21 cellular contexts compared by ENCODE assay signal in the genomic region with DNA sequence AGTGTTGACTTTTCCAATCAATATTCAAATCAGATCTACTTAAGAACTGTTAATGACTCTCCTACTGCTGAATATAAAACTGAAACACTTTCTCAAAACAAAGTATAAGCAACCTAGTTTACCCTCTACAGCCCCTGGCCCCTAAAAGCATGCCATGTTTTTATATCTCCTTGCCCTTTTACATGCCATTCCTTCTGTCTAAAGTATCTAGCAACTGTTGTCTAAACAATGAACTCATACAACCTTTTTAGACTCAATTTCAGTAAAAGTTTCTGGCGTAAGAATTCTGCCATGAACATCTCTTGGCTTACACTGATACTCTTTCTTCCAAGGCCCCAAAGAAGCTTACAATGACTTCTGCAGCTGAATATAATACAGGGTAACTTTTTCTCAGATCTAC. TPM values are rescaled to one million over a fixed set of nuclear protein-coding genes. Genes with fewer than 3 reads are reported as not detected.
DNase-seq lines count a peak whose midpoint lies in the region; ATAC-seq and TF ChIP-seq lines count a peak whose summit lies in the region.
"Had no signal": no experiment of that assay in that cellular context is flagged by ENCODE, and none has a peak within 500 bp of the region (broad histone marks: within the 10 kb centered on the region; RNA-seq: fewer than 3 reads in every experiment).

No MANE protein-coding gene starts in this region.

- H3K36me3 Mint-ChIP-seq in activated naive CD4-positive, alpha-beta T cell treated with anti-CD3 and anti-CD28 coated beads, Interleukin-2, amount 50 U/mL, for 24 hours: peaks cover 28% of the 10 kb centered on the region
- H3K36me3 Mint-ChIP-seq in HFFc6 (ENCODE audit: low read depth) (peaks cover 37% of the 10 kb centered on the region), endodermal cell (ENCODE audit: low read depth) (peaks cover 54% of the 10 kb centered on the region), progenitor cell of endocrine pancreas (ENCODE audit: insufficient read depth) (peaks cover 28% of the 10 kb centered on the region)
- peaks cover 37% of the 10 kb centered on the region for H3K36me3 Mint-ChIP-seq in activated T-helper 1 cell treated with anti-CD3 and anti-CD28 coated beads, Interleukin-12 subunit alpha, Interleukin-12 subunit beta, Interleukin-2, Interleukin-4 antibody, amounts not matched to agents 30 ng/mL and 10 ng/mL and 1 ng/mL, durations not matched to agents 14 hours and 24 hours and 36 hours (ENCODE audit: low read depth)

- H3K4me1 ChIP-seq in endodermal cell (ENCODE audit: control insufficient read depth, insufficient read depth, low read length): no peaks in the 10 kb centered on the region

- intact Hi-C loops in activated T-helper 1 cell treated with anti-CD3 and anti-CD28 coated beads, Interleukin-12 subunit alpha, Interleukin-12 subunit beta, Interleukin-2, Interleukin-4 antibody, amounts not matched to agents 30 ng/mL and 10 ng/mL and 1 ng/mL, durations not matched to agents 14 hours and 24 hours and 36 hours (cut with micrococcal nuclease): no loop called here

- no peak overlapping the region for H3K9ac ChIP-seq in endodermal cell (ENCODE audit: extremely low read depth, low read length, poor library complexity, severe bottlenecking)

- no peak overlapping the region for H3K4me3 ChIP-seq in endodermal cell (ENCODE audit: low read length)

- peaks cover 94% of the 10 kb centered on the region for H3K36me3 ChIP-seq in endodermal cell (ENCODE audit: control insufficient read depth, insufficient read depth, low read length)

- WGBS in endodermal cell (ENCODE audit: insufficient coverage in 1 of 2, insufficient read length in 1 of 2), 2 experiments: 90 to 97% methylated on average over 1 of the region's 1 CpG

- ATAC-seq in GM21360 (IDR thresholded peaks at IDR 0.05; ENCODE audit: unreplicated experiment): no peak
- ATAC-seq: Panc1 had no signal

- no peak overlapping the region for H3K4me3 Mint-ChIP-seq in activated naive CD4-positive, alpha-beta T cell treated with anti-CD3 and anti-CD28 coated beads, Interleukin-2, amount 50 U/mL, for 24 hours
- H3K4me3 Mint-ChIP-seq in HFFc6 (no peak overlapping the region), endodermal cell (no peak overlapping the region), progenitor cell of endocrine pancreas (ENCODE audit: low read depth) (no peak overlapping the region)
- no peak overlapping the region for H3K4me3 Mint-ChIP-seq in activated T-helper 1 cell treated with anti-CD3 and anti-CD28 coated beads, Interleukin-12 subunit alpha, Interleukin-12 subunit beta, Interleukin-2, Interleukin-4 antibody, amounts not matched to agents 30 ng/mL and 10 ng/mL and 1 ng/mL, durations not matched to agents 14 hours and 24 hours and 36 hours
- H3K4me3 Mint-ChIP-seq: CD8-positive, alpha-beta memory T cell; IgD-negative memory B cell had no signal

- peaks cover 7% of the 10 kb centered on the region for H3K4me1 Mint-ChIP-seq in activated naive CD4-positive, alpha-beta T cell treated with anti-CD3 and anti-CD28 coated beads, Interleukin-2, amount 50 U/mL, for 24 hours
- H3K4me1 Mint-ChIP-seq in HFFc6 (ENCODE audit: low read depth) (peaks cover 11% of the 10 kb centered on the region; the same call in 1 of the 2 replicates), endodermal cell (peaks cover 4% of the 10 kb centered on the region), progenitor cell of endocrine pancreas (ENCODE audit: low read depth) (peaks cover 8% of the 10 kb centered on the region)
- H3K4me1 Mint-ChIP-seq in activated T-helper 1 cell treated with anti-CD3 and anti-CD28 coated beads, Interleukin-12 subunit alpha, Interleukin-12 subunit beta, Interleukin-2, Interleukin-4 antibody, amounts not matched to agents 30 ng/mL and 10 ng/mL and 1 ng/mL, durations not matched to agents 14 hours and 24 hours and 36 hours (ENCODE audit: low read depth): peaks cover 6% of the 10 kb centered on the region

- H3K9me3 Mint-ChIP-seq in activated naive CD4-positive, alpha-beta T cell treated with anti-CD3 and anti-CD28 coated beads, Interleukin-2, amount 50 U/mL, for 24 hours: no peaks in the 10 kb centered on the region
- H3K9me3 Mint-ChIP-seq in HFFc6 (no peaks in the 10 kb centered on the region), endodermal cell (no peaks in the 10 kb centered on the region), progenitor cell of endocrine pancreas (ENCODE audit: low read depth) (no peaks in the 10 kb centered on the region)
- no peaks in the 10 kb centered on the region for H3K9me3 Mint-ChIP-seq in activated T-helper 1 cell treated with anti-CD3 and anti-CD28 coated beads, Interleukin-12 subunit alpha, Interleukin-12 subunit beta, Interleukin-2, Interleukin-4 antibody, amounts not matched to agents 30 ng/mL and 10 ng/mL and 1 ng/mL, durations not matched to agents 14 hours and 24 hours and 36 hours
- H3K9me3 Mint-ChIP-seq: CD8-positive, alpha-beta memory T cell; IgD-negative memory B cell had no signal

- no peak for DNase-seq in activated naive CD4-positive, alpha-beta T cell treated with anti-CD3 and anti-CD28 coated beads, Interleukin-2, amount 50 U/mL, for 16 hours
- DNase-seq in HFFc6 (no peak), endodermal cell (no peak), progenitor cell of endocrine pancreas (ENCODE audit: low spot score, unreplicated experiment) (no peak)
- DNase-seq in activated T-helper 1 cell treated with anti-CD3 and anti-CD28 coated beads, Interleukin-12 subunit alpha, Interleukin-12 subunit beta, Interleukin-2, Interleukin-4 antibody, amounts not matched to agents 30 ng/mL and 10 ng/mL and 1 ng/mL, durations not matched to agents 14 hours and 24 hours and 36 hours (ENCODE audit: low spot score): no peak
- DNase-seq: CD8-positive, alpha-beta memory T cell; GOT3; HCEC 1CT; MV-4-11; NCI-H1105 treated with DMSO at 0.1 percent for 48 hours; NCI-H2029 treated with DMSO at 0.1 percent for 48 hours; NCI-H2171; NCI-H345; NCI-H524; NCI-H82 had no signal

- H3K27me3 Mint-ChIP-seq in activated naive CD4-positive, alpha-beta T cell treated with anti-CD3 and anti-CD28 coated beads, Interleukin-2, amount 50 U/mL, for 24 hours: no peaks in the 10 kb centered on the region
- H3K27me3 Mint-ChIP-seq in HFFc6 (ENCODE audit: insufficient read depth) (no peaks in the 10 kb centered on the region), endodermal cell (ENCODE audit: insufficient read depth) (no peaks in the 10 kb centered on the region), progenitor cell of endocrine pancreas (no peaks in the 10 kb centered on the region)
- no peaks in the 10 kb centered on the region for H3K27me3 Mint-ChIP-seq in activated T-helper 1 cell treated with anti-CD3 and anti-CD28 coated beads, Interleukin-12 subunit alpha, Interleukin-12 subunit beta, Interleukin-2, Interleukin-4 antibody, amounts not matched to agents 30 ng/mL and 10 ng/mL and 1 ng/mL, durations not matched to agents 14 hours and 24 hours and 36 hours (ENCODE audit: insufficient read depth)
- H3K27me3 Mint-ChIP-seq: CD8-positive, alpha-beta memory T cell; IgD-negative memory B cell had no signal

- TF ChIP-seq CTCF in HFFc6 (IDR thresholded peaks at IDR 0.05) (no peak), endodermal cell (conservative IDR thresholded peaks at IDR 0.05) (no peak), progenitor cell of endocrine pancreas (IDR thresholded peaks at IDR 0.05; ENCODE audit: unreplicated experiment) (no peak)

- peak overlapping the region; percentile 43 for H3K27ac Mint-ChIP-seq in activated naive CD4-positive, alpha-beta T cell treated with anti-CD3 and anti-CD28 coated beads, Interleukin-2, amount 50 U/mL, for 24 hours
- H3K27ac Mint-ChIP-seq in HFFc6 (peak overlapping the region; percentile 32), endodermal cell (peak overlapping the region; percentile 19), progenitor cell of endocrine pancreas (peak overlapping the region; percentile 69)
- H3K27ac Mint-ChIP-seq in activated T-helper 1 cell treated with anti-CD3 and anti-CD28 coated beads, Interleukin-12 subunit alpha, Interleukin-12 subunit beta, Interleukin-2, Interleukin-4 antibody, amounts not matched to agents 30 ng/mL and 10 ng/mL and 1 ng/mL, durations not matched to agents 14 hours and 24 hours and 36 hours: no peak overlapping the region
- H3K27ac Mint-ChIP-seq: IgD-negative memory B cell had no signal

- no peak overlapping the region for H3K27ac ChIP-seq in endodermal cell (ENCODE audit: low read depth, low read length)
- H3K27ac ChIP-seq: C4-2B, HL-60 had no signal

- no peaks in the 10 kb centered on the region for H3K9me3 ChIP-seq in endodermal cell (ENCODE audit: control insufficient read depth, low read length)

- H3K27me3 ChIP-seq in endodermal cell (ENCODE audit: control insufficient read depth, insufficient read depth, low read length, poor library complexity, severe bottlenecking): no peaks in the 10 kb centered on the region

RNA-seq across cellular contexts. Expression of a gene that starts 47.8 kb away (rescaled TPM):
- total RNA-seq in HFFc6 (2021; fragmentation: NEBNext Ultra II Directional; extraction: Animal tissue kit (Norgen Biotek cat#: 25700)): 1 to 10 TPM; 1.1 to 2.0 (median 1.5) TPM
- total RNA-seq in endodermal cell: 1 to 10 TPM; 3.6 to 6.7 TPM
- polyA plus RNA-seq in endodermal cell (2013, experiment 1 of 2): 2.0 TPM
- 1.8 TPM for polyA plus RNA-seq in endodermal cell (2013, experiment 2 of 2)
- total RNA-seq in progenitor cell of endocrine pancreas: 3.9 and 4.4 TPM in 2 replicates
- 3.7 TPM in 2 replicates for total RNA-seq in activated T-helper 1 cell treated with anti-CD3 and anti-CD28 coated beads, Interleukin-12 subunit alpha, Interleukin-12 subunit beta, Interleukin-2, Interleukin-4 antibody, amounts not matched to agents 30 ng/mL and 10 ng/mL and 1 ng/mL, durations not matched to agents 14 hours and 24 hours and 36 hours
- polyA plus RNA-seq: CD8-positive, alpha-beta memory T cell had no signal
